ENCODE assay signal across 8 cellular contexts in the genomic region with DNA sequence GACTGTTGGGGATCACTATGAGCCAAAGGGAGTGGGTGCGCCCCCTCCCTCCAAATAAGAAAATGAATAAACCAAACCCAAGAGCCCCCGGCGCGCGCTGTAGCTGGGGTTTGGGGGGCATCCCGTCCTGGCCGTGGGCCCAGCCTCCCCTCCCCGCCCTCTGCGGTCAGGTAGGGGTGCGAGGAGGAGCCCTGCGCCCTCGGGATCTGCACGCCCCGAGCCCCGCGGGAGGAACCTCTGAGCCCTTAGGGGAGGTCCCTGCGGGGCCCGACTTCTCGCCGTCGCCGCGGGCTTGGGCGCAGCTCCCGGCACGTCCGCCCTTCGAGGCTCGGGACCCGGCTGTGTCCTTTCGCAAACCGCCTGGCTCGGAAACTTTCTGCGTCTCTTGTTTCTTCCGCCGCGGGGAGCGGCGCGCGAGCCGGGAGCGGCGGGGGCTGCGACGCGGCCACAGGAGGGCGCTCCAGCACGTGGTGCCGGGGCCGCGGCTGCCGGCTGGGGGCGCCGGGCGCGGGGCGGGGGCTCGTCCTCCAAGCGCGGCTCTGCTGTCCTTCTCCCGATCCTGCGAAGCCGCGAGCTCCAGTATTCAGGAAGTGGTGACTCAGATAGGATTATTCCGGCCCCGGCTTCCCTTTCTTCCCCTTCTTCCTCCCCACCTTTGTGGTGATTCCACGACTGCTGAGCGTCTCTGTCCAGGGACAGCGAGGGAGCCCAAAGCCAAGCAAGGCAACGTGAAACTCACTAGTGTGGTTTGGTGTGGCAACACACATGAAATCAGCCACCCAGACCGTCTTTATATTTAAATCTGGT. TPM values are rescaled to one million over a fixed set of nuclear protein-coding genes. Genes with fewer than 3 reads are reported as not detected.
A peak's percentile ranks its signal among the peaks of the same experiment; 100 is the strongest.
DNase-seq lines count a peak whose midpoint lies in the region; ATAC-seq lines count a peak whose summit lies in the region.

No MANE protein-coding gene starts in this region.

- DNase-seq in GF-D8 (lab: John Stamatoyannopoulos, UW), result peak; percentile 35
- peak; percentile 69 for DNase-seq in NCI-H2171 treated with DMSO at 0.1 percent for 48 hours (lab: John Stamatoyannopoulos, UW)
- peak; percentile 80 for DNase-seq in activated CD4-positive, CD25-positive, alpha-beta regulatory T cell treated with anti-CD3 and anti-CD28 coated beads, Interleukin-2, amount 50 U/mL, for 72 hours
- DNase-seq in cerebellum (ENCODE audit: low spot score), result peak; percentile 75
- peak; percentile 63 to 69 for DNase-seq in stimulated activated CD4-positive, alpha-beta T cell treated with anti-CD3 and anti-CD28 coated beads, Interleukin-1b, Interleukin-23, amount 100 ng/mL, for 1 hour (ENCODE audit: low read depth in 2 of 2)

- ATAC-seq in HG02938 (IDR thresholded peaks at IDR 0.05; ENCODE audit: unreplicated experiment), result peak; percentile 30
- no peak for ATAC-seq in GM18519 (IDR thresholded peaks at IDR 0.05; ENCODE audit: low FRiP score, unreplicated experiment)

- H3K27me3 ChIP-seq in layer of hippocampus (ENCODE audit: control insufficient read depth, insufficient read depth, low read length), result no peaks in the 10 kb centered on the region

- H3K27ac ChIP-seq in layer of hippocampus (ENCODE audit: low read depth, low read length), result peak overlapping the region; percentile 92

RNA-seq across cellular contexts. Expression of gene PITPNC1, which starts 1.6 kb away (rescaled TPM):
- total RNA-seq in cerebellum, result 44.2 TPM

RNA-seq across cellular contexts. Expression of gene PSMD12, which starts 12.3 kb away (rescaled TPM):
- 45.5 TPM for total RNA-seq in cerebellum
